In the genomic region with DNA sequence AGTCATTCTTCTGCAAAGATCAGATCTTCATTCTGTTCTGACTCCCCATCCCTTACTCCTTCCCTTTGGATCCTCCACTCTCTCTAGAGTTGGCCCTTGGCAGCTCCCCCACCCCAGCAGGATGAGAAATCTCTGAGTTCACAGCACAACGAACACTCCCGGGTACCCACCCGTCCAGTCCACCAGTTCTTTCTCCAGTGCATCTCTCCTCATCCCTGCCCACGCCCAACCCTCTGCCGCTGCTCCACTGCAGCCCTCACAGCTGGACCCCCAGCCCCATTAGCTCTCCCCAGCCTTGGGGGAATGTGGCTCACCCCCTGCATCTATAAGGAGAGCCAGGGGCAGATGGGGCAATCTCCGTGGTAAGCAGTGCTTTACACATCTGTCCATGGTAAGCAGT, we compare ENCODE assay signal across 35 cellular contexts.
"Had no signal": no experiment of that assay in that cellular context is flagged by ENCODE, and none has a peak within 500 bp of the region (broad histone marks: within the 10 kb centered on the region; RNA-seq: fewer than 3 reads in every experiment).

No MANE protein-coding gene starts in this region.

- H3K4me3 Mint-ChIP-seq: activated B cell treated with CpG ODN at 0.5 μM for 24 hours; activated CD4-positive, alpha-beta memory T cell treated with anti-CD3 and anti-CD28 coated beads for 36 hours; activated CD8-positive, alpha-beta memory T cell treated with anti-CD3 and anti-CD28 coated beads, Interleukin-2, amount 10 ng/mL, durations not matched to agents 7 days and 5 days; activated CD8-positive, alpha-beta T cell treated with anti-CD3 and anti-CD28 coated beads, Interleukin-2, amount 10 ng/mL, durations not matched to agents 7 days and 5 days; activated naive CD4-positive, alpha-beta T cell treated with anti-CD3 and anti-CD28 coated beads, Interleukin-2, amount 10 ng/mL, durations not matched to agents 7 days and 5 days; activated naive CD8-positive, alpha-beta T cell treated with anti-CD3 and anti-CD28 coated beads, Interleukin-2, amount 10 ng/mL, durations not matched to agents 7 days and 5 days; brain; central memory CD8-positive, alpha-beta T cell; effector memory CD8-positive, alpha-beta T cell; T-helper 17 cell; T-helper 2 cell treated with Interferon-gamma antibody and Interleukin-4, amounts not matched to agents 5 μg/mL and 100 μg/mL, for 36 hours had no signal

- FAIRE-seq: endometrium, endothelial cell of umbilical vein had no signal

- H3K36me3 Mint-ChIP-seq: activated CD4-positive, alpha-beta memory T cell treated with anti-CD3 and anti-CD28 coated beads for 36 hours; activated CD8-positive, alpha-beta memory T cell treated with anti-CD3 and anti-CD28 coated beads, Interleukin-2, amount 10 ng/mL, durations not matched to agents 7 days and 5 days; activated naive CD4-positive, alpha-beta T cell treated with anti-CD3 and anti-CD28 coated beads, Interleukin-2, amount 10 ng/mL, durations not matched to agents 7 days and 5 days; activated naive CD4-positive, alpha-beta T cell treated with anti-CD3 and anti-CD28 coated beads, Interleukin-2, amount 50 U/mL, for 72 hours; activated naive CD8-positive, alpha-beta T cell treated with anti-CD3 and anti-CD28 coated beads, Interleukin-2, amount 10 ng/mL, durations not matched to agents 7 days and 5 days; brain had no signal

- H3K4me1 Mint-ChIP-seq: activated B cell treated with CpG ODN at 0.5 μM for 24 hours; activated CD8-positive, alpha-beta memory T cell treated with anti-CD3 and anti-CD28 coated beads, Interleukin-2, amount 10 ng/mL, durations not matched to agents 7 days and 5 days; activated naive CD4-positive, alpha-beta T cell treated with anti-CD3 and anti-CD28 coated beads, Interleukin-2, amount 10 ng/mL, durations not matched to agents 7 days and 5 days; activated naive CD8-positive, alpha-beta T cell treated with anti-CD3 and anti-CD28 coated beads, Interleukin-2, amount 10 ng/mL, durations not matched to agents 7 days and 5 days; brain; central memory CD8-positive, alpha-beta T cell; T-helper 17 cell had no signal

- H3K9me3 ChIP-seq: ascending aorta, breast epithelium, esophagus squamous epithelium had no signal

- H3K9me3 Mint-ChIP-seq: activated naive CD4-positive, alpha-beta T cell treated with anti-CD3 and anti-CD28 coated beads, Interleukin-2, amount 10 ng/mL, durations not matched to agents 7 days and 5 days; central memory CD8-positive, alpha-beta T cell; effector memory CD8-positive, alpha-beta T cell; T-helper 2 cell treated with Interferon-gamma antibody and Interleukin-4, amounts not matched to agents 5 μg/mL and 100 μg/mL, for 36 hours had no signal

- DNase-seq: activated B cell treated with CpG ODN at 0.5 μM for 24 hours; activated CD4-positive, alpha-beta memory T cell treated with anti-CD3 and anti-CD28 coated beads for 36 hours; activated CD4-positive, alpha-beta T cell treated with anti-CD3 and anti-CD28 coated beads for 48 hours; activated CD4-positive, alpha-beta T cell treated with anti-CD3 and anti-CD28 coated beads, Interleukin-2, amount 50 U/mL, for 1 hour; activated CD8-positive, alpha-beta memory T cell treated with anti-CD3 and anti-CD28 coated beads, Interleukin-2, amount 50 U/mL, for 4 hours; activated CD8-positive, alpha-beta T cell treated with anti-CD3 and anti-CD28 coated beads, Interleukin-2, amount 10 ng/mL, durations not matched to agents 7 days and 5 days; activated gamma-delta T cell; activated naive CD4-positive, alpha-beta T cell; activated naive CD4-positive, alpha-beta T cell treated with anti-CD3 and anti-CD28 coated beads, Interleukin-2, amount 10 ng/mL, durations not matched to agents 7 days and 5 days; activated naive CD8-positive, alpha-beta T cell treated with anti-CD3 and anti-CD28 coated beads, Interleukin-2, amount 10 ng/mL, durations not matched to agents 7 days and 5 days; activated T-cell treated with anti-CD3 and anti-CD28 coated beads, Interleukin-2, amount 50 U/mL, for 1 hour; activated T-cell treated with anti-CD3 and anti-CD28 coated beads, Interleukin-2, amount 50 U/mL, for 48 hours; cortex of kidney; dermis blood vessel endothelial cell; effector CD4-positive, alpha-beta T cell; effector memory CD8-positive, alpha-beta T cell; esophagus squamous epithelium; foreskin melanocyte; T-helper 1 cell; T-helper 17 cell; T1000; WERI-Rb-1 had no signal

- H3K4me3 ChIP-seq: ascending aorta, breast epithelium, cardiac muscle cell, esophagus squamous epithelium, gastroesophageal sphincter had no signal

- H3K27ac Mint-ChIP-seq: activated B cell treated with CpG ODN at 0.5 μM for 24 hours; activated CD4-positive, alpha-beta memory T cell treated with anti-CD3 and anti-CD28 coated beads for 36 hours; activated CD8-positive, alpha-beta memory T cell treated with anti-CD3 and anti-CD28 coated beads, Interleukin-2, amount 10 ng/mL, durations not matched to agents 7 days and 5 days; activated CD8-positive, alpha-beta T cell treated with anti-CD3 and anti-CD28 coated beads, Interleukin-2, amount 10 ng/mL, durations not matched to agents 7 days and 5 days; activated naive CD4-positive, alpha-beta T cell treated with anti-CD3 and anti-CD28 coated beads, Interleukin-2, amount 10 ng/mL, durations not matched to agents 7 days and 5 days; activated naive CD4-positive, alpha-beta T cell treated with anti-CD3 and anti-CD28 coated beads, Interleukin-2, amount 50 U/mL, for 72 hours; activated naive CD8-positive, alpha-beta T cell treated with anti-CD3 and anti-CD28 coated beads, Interleukin-2, amount 10 ng/mL, durations not matched to agents 7 days and 5 days; brain; effector memory CD8-positive, alpha-beta T cell; T-helper 17 cell; T-helper 2 cell treated with Interferon-gamma antibody and Interleukin-4, amounts not matched to agents 5 μg/mL and 100 μg/mL, for 36 hours had no signal

- H3K27ac ChIP-seq: ascending aorta, breast epithelium, cardiac muscle cell, epithelial cell of prostate, esophagus squamous epithelium, gastroesophageal sphincter, WERI-Rb-1 had no signal

- H3K4me1 ChIP-seq: ascending aorta, breast epithelium, esophagus squamous epithelium, gastroesophageal sphincter had no signal

- ATAC-seq: activated CD4-positive, CD25-positive, alpha-beta regulatory T cell treated with anti-CD3 and anti-CD28 coated beads, Interleukin-2, amount 50 U/mL, for 24 hours; activated CD8-positive, alpha-beta memory T cell treated with anti-CD3 and anti-CD28 coated beads, Interleukin-2, amount 10 ng/mL, durations not matched to agents 7 days and 5 days; activated CD8-positive, alpha-beta T cell treated with anti-CD3 and anti-CD28 coated beads, Interleukin-2, amount 10 ng/mL, durations not matched to agents 7 days and 5 days; activated naive CD4-positive, alpha-beta T cell treated with anti-CD3 and anti-CD28 coated beads, Interleukin-2, amount 50 U/mL, for 72 hours; effector memory CD8-positive, alpha-beta T cell; gastroesophageal sphincter; T-helper 17 cell had no signal

- H3K27me3 ChIP-seq: ascending aorta, breast epithelium had no signal

- H3K36me3 ChIP-seq: ascending aorta, breast epithelium, cardiac muscle cell, esophagus squamous epithelium, gastroesophageal sphincter, WERI-Rb-1 had no signal
